ENCODE assay signal across 1 cellular context in genomic region chr4:94508256-94508655, GRCh38.
TF ChIP-seq lines count a peak whose summit lies in the region.

No MANE protein-coding gene starts in this region.

TF ChIP-seq in HepG2, 621 proteins besides CTCF, POLR2A, EP300 and RAD21:
- TF ChIP-seq CC2D1A (CRISPR knock-in tag; IDR thresholded peaks at IDR 0.05) (no peak), ZNF224 (CRISPR knock-in tag; IDR thresholded peaks at IDR 0.05) (no peak), TOPORS (CRISPR knock-in tag; IDR thresholded peaks at IDR 0.05) (no peak), ZNF432 (CRISPR knock-in tag; IDR thresholded peaks at IDR 0.05; ENCODE audit: borderline replicate concordance) (no peak), REL (CRISPR knock-in tag; conservative IDR thresholded peaks at IDR 0.05) (no peak), MED13 (CRISPR knock-in tag; IDR thresholded peaks at IDR 0.05) (no peak), NFIC (IDR thresholded peaks at IDR 0.05; ENCODE audit: low read length) (no peak), DNMT3B (CRISPR knock-in tag; conservative IDR thresholded peaks at IDR 0.05) (no peak), ZNF546 (CRISPR knock-in tag; conservative IDR thresholded peaks at IDR 0.05) (no peak), MAFG (CRISPR knock-in tag; IDR thresholded peaks at IDR 0.05) (no peak), ZNF10 (CRISPR knock-in tag; IDR thresholded peaks at IDR 0.05; ENCODE audit: borderline replicate concordance, low read depth) (no peak)
- TF ChIP-seq, protein P1, sequence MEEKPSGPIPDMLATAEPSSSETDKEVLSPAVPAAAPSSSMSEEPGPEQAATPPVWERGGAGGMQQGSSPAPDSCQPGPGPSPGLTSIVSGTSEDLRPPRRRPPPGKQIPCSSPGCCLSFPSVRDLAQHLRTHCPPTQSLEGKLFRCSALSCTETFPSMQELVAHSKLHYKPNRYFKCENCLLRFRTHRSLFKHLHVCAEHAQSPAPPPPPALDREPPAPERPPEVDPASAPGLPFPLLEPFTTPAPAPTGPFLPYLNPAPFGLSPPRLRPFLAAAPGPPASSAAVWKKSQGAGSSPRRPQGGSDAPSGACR (CRISPR knock-in tag; IDR thresholded peaks at IDR 0.05), result no peak
